In genomic region chrX:50436797-50437196, GRCh38 we compare ENCODE assay signal across 30 cellular contexts. TPM values are rescaled to one million over a fixed set of nuclear protein-coding genes. Genes with fewer than 3 reads are reported as not detected.
"Had no signal": no experiment of that assay in that cellular context is flagged by ENCODE, and none has a peak within 500 bp of the region (broad histone marks: within the 10 kb centered on the region; RNA-seq: fewer than 3 reads in every experiment).

No MANE protein-coding gene starts in this region.

- FAIRE-seq: endometrium, islet of Langerhans, keratinocyte had no signal

- H3K4me1 ChIP-seq: colonic mucosa, esophagus squamous epithelium, gastrocnemius medialis, heart right ventricle, lower lobe of right lung had no signal

- DNase-seq: colonic mucosa; cortex of kidney; effector CD8-positive, alpha-beta T cell; effector memory CD8-positive, alpha-beta T cell; endodermal cell; erythroblast; esophagus squamous epithelium; foreskin fibroblast; foreskin melanocyte; gastrocnemius medialis; glutamatergic neuron; head of caudate nucleus; heart right ventricle; hippocampal formation; left cardiac atrium; left ventricle myocardium superior; lower lobe of right lung; mesenchymal stem cell; naive thymus-derived CD4-positive, alpha-beta T cell had no signal

- H3K4me3 ChIP-seq: colonic mucosa, esophagus squamous epithelium, gastrocnemius medialis, heart right ventricle, lower lobe of right lung had no signal

- ATAC-seq: effector memory CD8-positive, alpha-beta T cell; esophagus mucosa; gastrocnemius medialis; heart right ventricle; left cardiac atrium; left lobe of liver; left ventricle myocardium superior; lower lobe of right lung; naive thymus-derived CD4-positive, alpha-beta T cell had no signal

- H3K9me3 ChIP-seq: colonic mucosa, esophagus squamous epithelium, gastrocnemius medialis, heart right ventricle, lower lobe of right lung had no signal

- H3K36me3 ChIP-seq: colonic mucosa, esophagus squamous epithelium, gastrocnemius medialis, heart right ventricle, lower lobe of right lung had no signal

RNA-seq across cellular contexts. Expression of gene DGKK, which starts 33.8 kb away (rescaled TPM):
- total RNA-seq: colonic mucosa, dermis microvascular lymphatic vessel endothelial cell, esophagus mucosa, esophagus squamous epithelium, gastrocnemius medialis, glomerular endothelial cell, left cardiac atrium, left lobe of liver, left ventricle myocardium superior, lower leg skin, lung microvascular endothelial cell, mesenteric fat pad, mucosa of gallbladder had no signal
